ENCODE assay signal across 13 cellular contexts in genomic region chr1:180151508-180151907, GRCh38. TPM values are rescaled to one million over a fixed set of nuclear protein-coding genes. Genes with fewer than 3 reads are reported as not detected.
DNase-seq lines count a peak whose midpoint lies in the region; ATAC-seq, FAIRE-seq and TF ChIP-seq lines count a peak whose summit lies in the region.
"Had no signal": no experiment of that assay in that cellular context is flagged by ENCODE, and none has a peak within 500 bp of the region (broad histone marks: within the 10 kb centered on the region; RNA-seq: fewer than 3 reads in every experiment).

No MANE protein-coding gene starts in this region.

- H3K9me3 Mint-ChIP-seq in T-cell, result no peaks in the 10 kb centered on the region
- H3K9me3 Mint-ChIP-seq: central memory CD8-positive, alpha-beta T cell had no signal

- peaks cover 16 to 20% (median 19%) of the 10 kb centered on the region in 3 donors for H3K4me1 Mint-ChIP-seq in T-cell

- H3K4me1 ChIP-seq in SK-N-SH (ENCODE audit: control insufficient read depth in 1 of 2, insufficient read depth in 2 of 2, low read depth in 1 of 2, low read length in 1 of 2) (peaks cover 20 to 23% of the 10 kb centered on the region in 2 experiments), smooth muscle cell (ENCODE audit: low read depth) (peaks cover 7% of the 10 kb centered on the region)

- H2AFZ ChIP-seq in SK-N-SH (ENCODE audit: low read depth), result peak overlapping the region; percentile 66; the same call in 1 of the 2 replicates
- H2AFZ ChIP-seq in smooth muscle cell (ENCODE audit: low read depth), result no peak overlapping the region

- peak overlapping the region; percentile 44 for H3K4me2 ChIP-seq in SK-N-SH
- no peak overlapping the region for H3K4me2 ChIP-seq in smooth muscle cell

- H3K27me3 ChIP-seq in SK-N-SH (ENCODE audit: insufficient read depth), result no peaks in the 10 kb centered on the region
- no peaks in the 10 kb centered on the region for H3K27me3 ChIP-seq in smooth muscle cell (ENCODE audit: low read depth)

- TF ChIP-seq EP300 in SK-N-SH (IDR thresholded peaks at IDR 0.05; ENCODE audit: borderline replicate concordance in 1 of 2, low read depth in 1 of 2, low read length in 1 of 2), result peak in 1 of 2 experiments; percentile 70; a peak in 2 of 4 replicates

- no peaks in the 10 kb centered on the region for H4K20me1 ChIP-seq in SK-N-SH (ENCODE audit: insufficient read depth)
- H4K20me1 ChIP-seq in smooth muscle cell (ENCODE audit: low read depth), result peaks cover under 1% of the 10 kb centered on the region

- DNase-seq in AG08396 (ENCODE audit: low spot score) (peak; percentile 77), HTR-8/SVneo (ENCODE audit: insufficient read length, low spot score) (peak; percentile 66), SK-N-SH (no peak), hepatic stellate cell (ENCODE audit: low spot score) (peak; percentile 81), smooth muscle cell (lab: John Stamatoyannopoulos, UW; ENCODE audit: unreplicated experiment) (no peak), T-cell (no peak), MV-4-11 (lab: John Stamatoyannopoulos, UW) (no peak)
- DNase-seq: activated T-cell treated with anti-CD3 and anti-CD28 coated beads for 4 hours, NCI-H526, T1000 had no signal

- no peaks in the 10 kb centered on the region for H3K36me3 ChIP-seq in SK-N-SH (replicated peaks in 1 of 2; ENCODE audit: control insufficient read depth in 1 of 2, insufficient read depth in 2 of 2, low read length in 1 of 2)
- H3K36me3 ChIP-seq in smooth muscle cell (ENCODE audit: low read depth), result no peaks in the 10 kb centered on the region

- H3K79me2 ChIP-seq in SK-N-SH (ENCODE audit: insufficient read depth) (peaks cover 18% of the 10 kb centered on the region), smooth muscle cell (ENCODE audit: low read depth) (no peaks in the 10 kb centered on the region)

- no peak overlapping the region for H3K27ac Mint-ChIP-seq in T-cell

- FAIRE-seq in HTR-8/SVneo (lab: Jason Lieb, UNC), result no peak
- FAIRE-seq: H1 had no signal

- H3K4me3 ChIP-seq in SK-N-SH (ENCODE audit: low read depth in 2 of 2, low read length in 1 of 2) (no peak overlapping the region), smooth muscle cell (no peak overlapping the region)

- H3K9ac ChIP-seq in SK-N-SH (peak overlapping the region; percentile 6; the same call in 1 of the 2 replicates), smooth muscle cell (ENCODE audit: low read depth) (no peak overlapping the region)

- POLR2A ChIA-PET in SK-N-SH (lab: Yijun Ruan, JAX), result no interaction called here
- POLR2A ChIA-PET in T-cell (lab: Charles Lee), result no interaction called here

- CTCF ChIA-PET in SK-N-SH (lab: Yijun Ruan, JAX) (interaction anchor here (0.6 kb wide), 1 partner anchor 303 kb away, joined by 3 read pairs; no protein-coding TSS in a partner anchor), T-cell (lab: Charles Lee) (no interaction called here)

- no peak overlapping the region for H3K4me3 Mint-ChIP-seq in T-cell
- H3K4me3 Mint-ChIP-seq: central memory CD8-positive, alpha-beta T cell had no signal

- no peak for TF ChIP-seq CTCF in SK-N-SH (IDR thresholded peaks at IDR 0.05)
- no peak for TF ChIP-seq CTCF in smooth muscle cell (IDR thresholded peaks at IDR 0.05; ENCODE audit: borderline replicate concordance, insufficient read depth, poor library complexity, severe bottlenecking)

- H3K9me3 ChIP-seq in SK-N-SH (no peaks in the 10 kb centered on the region), smooth muscle cell (replicated peaks; ENCODE audit: low read depth) (no peaks in the 10 kb centered on the region)

- H3K36me3 Mint-ChIP-seq in T-cell, result no peaks in the 10 kb centered on the region

- peaks cover 17% of the 10 kb centered on the region for H3F3A ChIP-seq in SK-N-SH (replicated peaks; ENCODE audit: insufficient read depth)
- no peaks in the 10 kb centered on the region for H3F3A ChIP-seq in smooth muscle cell (ENCODE audit: low read depth)

- no peaks in the 10 kb centered on the region for H3K27me3 Mint-ChIP-seq in T-cell
- H3K27me3 Mint-ChIP-seq: central memory CD8-positive, alpha-beta T cell had no signal

- peak overlapping the region; percentile 75 to 87; a peak in 3 of 4 replicates for H3K27ac ChIP-seq in SK-N-SH (ENCODE audit: low read depth in 2 of 2, low read length in 1 of 2)
- no peak overlapping the region for H3K27ac ChIP-seq in smooth muscle cell (ENCODE audit: low read depth)

- no peak for TF ChIP-seq RAD21 in SK-N-SH (IDR thresholded peaks at IDR 0.05; ENCODE audit: low read length)

- 26% methylated on average over 3 of the region's 3 CpGs for WGBS in SK-N-SH (ENCODE audit: low lambda C conversion rate)
- 81% methylated on average over 3 of the region's 3 CpGs for WGBS in smooth muscle cell (ENCODE audit: low lambda C conversion rate)

- ATAC-seq in T-cell (replicated peaks in 1 of 4) (no peak), HG03159 (IDR thresholded peaks at IDR 0.05; ENCODE audit: unreplicated experiment) (no peak)

- H3K9me2 ChIP-seq in SK-N-SH, result no peaks in the 10 kb centered on the region

TF ChIP-seq in SK-N-SH, 30 proteins besides CTCF, POLR2A, EP300 and RAD21 (continues in another document):
- TF ChIP-seq ELF1 (IDR thresholded peaks at IDR 0.05) (no peak), USF2 (IDR thresholded peaks at IDR 0.05; ENCODE audit: borderline replicate concordance, low read depth, low read length) (no peak), TEAD4 (IDR thresholded peaks at IDR 0.05; ENCODE audit: borderline replicate concordance, insufficient read depth) (peak; percentile 72; the same call in 1 of the 2 replicates), NFIC (IDR thresholded peaks at IDR 0.05; ENCODE audit: borderline replicate concordance) (peak; percentile 87), FOXJ3 (CRISPR knock-in tag; IDR thresholded peaks at IDR 0.05) (no peak), TCF12 (IDR thresholded peaks at IDR 0.05) (peak; percentile 85), REST (IDR thresholded peaks at IDR 0.05; ENCODE audit: low read depth, low read length) (no peak), IRF3 (IDR thresholded peaks at IDR 0.05; ENCODE audit: low read depth, low read length) (no peak), MEF2A (IDR thresholded peaks at IDR 0.05; ENCODE audit: borderline replicate concordance, low read depth) (peak; percentile 30; the same call in 1 of the 2 replicates), EZH2phosphoT487 (IDR thresholded peaks at IDR 0.05; ENCODE audit: borderline replicate concordance, low read depth) (no peak)

RNA-seq across cellular contexts. Expression of gene QSOX1, which starts 3.2 kb away (rescaled TPM):
- polyA plus RNA-seq in SK-N-SH (2012; rRNA removed) (307 and 359 TPM in 2 replicates), smooth muscle cell (75.8 and 91.2 TPM in 2 replicates)
- polyA plus RNA-seq in SK-N-SH (2012; cell fraction: cytosol; rRNA removed), result 181 and 270 TPM in 2 replicates
- polyA plus RNA-seq in SK-N-SH (2012; cell fraction: nucleus; rRNA removed), result 436 and 654 TPM in 2 replicates
- total RNA-seq in smooth muscle cell (71.5 and 74.2 TPM in 2 replicates), T-cell (10 to 100 TPM; 19.7 to 32.5 (median 28.2) TPM)

Comparison
In these comparisons a context has a peak if more than half of its experiments do, and no peak if none do; other contexts are left out.
1. DNase-seq: peak in AG08396 (single experiment), HTR-8/SVneo (single experiment) and hepatic stellate cell (single experiment); none in SK-N-SH (single experiment), smooth muscle cell (single experiment), T-cell (0 of 34) and MV-4-11 (single experiment).